Comparison of ENCODE assay signal across 19 cellular contexts in genomic region chr7:106504207-106504606, GRCh38.
"Had no signal": no experiment of that assay in that cellular context is flagged by ENCODE, and none has a peak within 500 bp of the region (broad histone marks: within the 10 kb centered on the region; RNA-seq: fewer than 3 reads in every experiment).

No MANE protein-coding gene starts in this region.

- DNase-seq: activated CD4-positive, alpha-beta T cell treated with anti-CD3 and anti-CD28 coated beads, Interleukin-2, amount 50 U/mL, for 1 hour; activated effector memory CD4-positive, alpha-beta T cell treated with Interleukin-2 at 50 U/mL for 16 hours; body of pancreas; foreskin keratinocyte; immature natural killer cell; left lung; naive thymus-derived CD4-positive, alpha-beta T cell; occipital lobe; SHP77 treated with DMSO at 0.1 percent for 48 hours; small intestine; SW 1271; upper lobe of left lung had no signal

- H3K36me3 Mint-ChIP-seq: immature natural killer cell; naive thymus-derived CD4-positive, alpha-beta T cell; stimulated activated memory B cell treated with anti-CD40 and anti-IgM and Interleukin-4, amounts not matched to agents 10 μg/mL and 1 μg/mL and 100 μg/mL, for 72 hours had no signal

- H3K4me2 ChIP-seq: hepatocyte had no signal

- H3K9me3 Mint-ChIP-seq: immature natural killer cell, neural crest cell had no signal

- H3K27me3 ChIP-seq: body of pancreas, cardiac muscle cell, foreskin keratinocyte, hepatocyte, left lung, upper lobe of left lung had no signal

- H3K79me2 ChIP-seq: hepatocyte had no signal

- H2AFZ ChIP-seq: hepatocyte had no signal

- H3K4me3 Mint-ChIP-seq: immature natural killer cell; naive thymus-derived CD4-positive, alpha-beta T cell; neural crest cell; stimulated activated memory B cell treated with anti-CD40 and anti-IgM and Interleukin-4, amounts not matched to agents 10 μg/mL and 1 μg/mL and 100 μg/mL, for 72 hours had no signal

- H3K4me1 ChIP-seq: body of pancreas, left lung, upper lobe of left lung had no signal

- H3K27ac Mint-ChIP-seq: immature natural killer cell; naive thymus-derived CD4-positive, alpha-beta T cell; stimulated activated memory B cell treated with anti-CD40 and anti-IgM and Interleukin-4, amounts not matched to agents 10 μg/mL and 1 μg/mL and 100 μg/mL, for 72 hours had no signal

- H3K4me3 ChIP-seq: body of pancreas, cardiac muscle cell, hepatocyte, left lung, SK-N-MC, upper lobe of left lung had no signal

- H3K9me3 ChIP-seq: body of pancreas, left lung, upper lobe of left lung had no signal

- ATAC-seq: body of pancreas; foreskin keratinocyte; left lung; naive thymus-derived CD4-positive, alpha-beta T cell; sciatic nerve; stimulated activated memory B cell treated with anti-CD40 and anti-IgM and Interleukin-4, amounts not matched to agents 10 μg/mL and 1 μg/mL and 100 μg/mL, for 72 hours had no signal

- H3K36me3 ChIP-seq: cardiac muscle cell, left lung, upper lobe of left lung had no signal

- FAIRE-seq: endometrium, small intestine had no signal

- H3K4me1 Mint-ChIP-seq: immature natural killer cell, neural crest cell had no signal

- H3K27ac ChIP-seq: body of pancreas, cardiac muscle cell, foreskin keratinocyte, hepatocyte, left lung, SK-N-MC, upper lobe of left lung had no signal

- H3K27me3 Mint-ChIP-seq: stimulated activated memory B cell treated with anti-CD40 and anti-IgM and Interleukin-4, amounts not matched to agents 10 μg/mL and 1 μg/mL and 100 μg/mL, for 72 hours had no signal
